In genomic region chr4:3071811-3072210, GRCh38 we compare ENCODE assay signal across 2 cellular contexts.
TF ChIP-seq lines count a peak whose summit lies in the region.

No MANE protein-coding gene starts in this region.

TF ChIP-seq in SK-N-SH, 30 proteins besides CTCF, POLR2A, EP300 and RAD21:
- TF ChIP-seq FOSL2 (IDR thresholded peaks at IDR 0.05; ENCODE audit: borderline replicate concordance, low read depth): no peak
- no peak for TF ChIP-seq SIN3A (IDR thresholded peaks at IDR 0.05; ENCODE audit: borderline replicate concordance, low read depth, low read length)
- no peak for TF ChIP-seq GABPA (IDR thresholded peaks at IDR 0.05; ENCODE audit: low read depth)
- TF ChIP-seq RCOR1 (IDR thresholded peaks at IDR 0.05; ENCODE audit: low read length): no peak
- TF ChIP-seq, protein P1, sequence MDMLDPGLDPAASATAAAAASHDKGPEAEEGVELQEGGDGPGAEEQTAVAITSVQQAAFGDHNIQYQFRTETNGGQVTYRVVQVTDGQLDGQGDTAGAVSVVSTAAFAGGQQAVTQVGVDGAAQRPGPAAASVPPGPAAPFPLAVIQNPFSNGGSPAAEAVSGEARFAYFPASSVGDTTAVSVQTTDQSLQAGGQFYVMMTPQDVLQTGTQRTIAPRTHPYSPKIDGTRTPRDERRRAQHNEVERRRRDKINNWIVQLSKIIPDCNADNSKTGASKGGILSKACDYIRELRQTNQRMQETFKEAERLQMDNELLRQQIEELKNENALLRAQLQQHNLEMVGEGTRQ (IDR thresholded peaks at IDR 0.05; ENCODE audit: borderline replicate concordance, low read depth, low read length): no peak
- TF ChIP-seq ZBTB33 (IDR thresholded peaks at IDR 0.05; ENCODE audit: borderline replicate concordance, low read depth): no peak
- no peak for TF ChIP-seq FOXJ3 (CRISPR knock-in tag; IDR thresholded peaks at IDR 0.05)
- no peak for TF ChIP-seq MAX (IDR thresholded peaks at IDR 0.05; ENCODE audit: low read depth)
- TF ChIP-seq TCF12 (IDR thresholded peaks at IDR 0.05): no peak

TF ChIP-seq in SK-N-SH treated with all-trans-retinoic acid at 6 μM for 48 hours, 23 proteins besides CTCF, POLR2A, EP300 and RAD21:
- TF ChIP-seq ZFP30 (CRISPR knock-in tag; IDR thresholded peaks at IDR 0.05): no peak
- no peak for TF ChIP-seq SNAI2 (CRISPR knock-in tag; IDR thresholded peaks at IDR 0.05)
- TF ChIP-seq ZC3H10 (CRISPR knock-in tag; IDR thresholded peaks at IDR 0.05): no peak
- no peak for TF ChIP-seq ISL1 (CRISPR knock-in tag; IDR thresholded peaks at IDR 0.05)
- no peak for TF ChIP-seq CSDC2 (CRISPR knock-in tag; IDR thresholded peaks at IDR 0.05)
- TF ChIP-seq, protein P2, sequence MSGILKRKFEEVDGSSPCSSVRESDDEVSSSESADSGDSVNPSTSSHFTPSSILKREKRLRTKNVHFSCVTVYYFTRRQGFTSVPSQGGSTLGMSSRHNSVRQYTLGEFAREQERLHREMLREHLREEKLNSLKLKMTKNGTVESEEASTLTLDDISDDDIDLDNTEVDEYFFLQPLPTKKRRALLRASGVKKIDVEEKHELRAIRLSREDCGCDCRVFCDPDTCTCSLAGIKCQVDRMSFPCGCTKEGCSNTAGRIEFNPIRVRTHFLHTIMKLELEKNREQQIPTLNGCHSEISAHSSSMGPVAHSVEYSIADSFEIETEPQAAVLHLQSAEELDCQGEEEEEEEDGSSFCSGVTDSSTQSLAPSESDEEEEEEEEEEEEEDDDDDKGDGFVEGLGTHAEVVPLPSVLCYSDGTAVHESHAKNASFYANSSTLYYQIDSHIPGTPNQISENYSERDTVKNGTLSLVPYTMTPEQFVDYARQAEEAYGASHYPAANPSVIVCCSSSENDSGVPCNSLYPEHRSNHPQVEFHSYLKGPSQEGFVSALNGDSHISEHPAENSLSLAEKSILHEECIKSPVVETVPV (CRISPR knock-in tag; IDR thresholded peaks at IDR 0.05): no peak
- TF ChIP-seq ESRRG (CRISPR knock-in tag; IDR thresholded peaks at IDR 0.05): no peak
- no peak for TF ChIP-seq ZNF565 (CRISPR knock-in tag; conservative IDR thresholded peaks at IDR 0.05; ENCODE audit: low read depth)
- TF ChIP-seq PATZ1 (CRISPR knock-in tag; IDR thresholded peaks at IDR 0.05; ENCODE audit: borderline replicate concordance): no peak
- TF ChIP-seq CREB5 (CRISPR knock-in tag; IDR thresholded peaks at IDR 0.05; ENCODE audit: low read depth): no peak
- no peak for TF ChIP-seq GLIS3 (CRISPR knock-in tag; IDR thresholded peaks at IDR 0.05)
- TF ChIP-seq OSR1 (CRISPR knock-in tag; IDR thresholded peaks at IDR 0.05): no peak
- no peak for TF ChIP-seq BACH2 (CRISPR knock-in tag; IDR thresholded peaks at IDR 0.05; ENCODE audit: borderline replicate concordance)
- no peak for TF ChIP-seq TSHZ2 (CRISPR knock-in tag; IDR thresholded peaks at IDR 0.05)
- no peak for TF ChIP-seq ZNF8 (CRISPR knock-in tag; IDR thresholded peaks at IDR 0.05)
- TF ChIP-seq PPARA (CRISPR knock-in tag; IDR thresholded peaks at IDR 0.05; ENCODE audit: borderline replicate concordance): no peak
- TF ChIP-seq ARNTL (CRISPR knock-in tag; IDR thresholded peaks at IDR 0.05; ENCODE audit: borderline replicate concordance, low read depth): no peak
- TF ChIP-seq TCF4 (CRISPR knock-in tag; IDR thresholded peaks at IDR 0.05; ENCODE audit: borderline replicate concordance): no peak
- TF ChIP-seq RARB (CRISPR knock-in tag; IDR thresholded peaks at IDR 0.05): no peak
- no peak for TF ChIP-seq ZNF70 (CRISPR knock-in tag; IDR thresholded peaks at IDR 0.05)
